In genomic region chr1:46080257-46080656, GRCh38 we compare ENCODE assay signal across 7 cellular contexts.
"Had no signal": no experiment of that assay in that cellular context is flagged by ENCODE, and none has a peak within 500 bp of the region (broad histone marks: within the 10 kb centered on the region; RNA-seq: fewer than 3 reads in every experiment).

No MANE protein-coding gene starts in this region.

- FAIRE-seq: G401.6, GM12878, GM12891, GM12892, GM18507 had no signal

- H3K4me3 ChIP-seq: GM12878 had no signal

- DNase-seq: GDM1, GF-D8 had no signal

- ATAC-seq: GM12878 had no signal
